In genomic region chr6:80366721-80367120, GRCh38 we compare ENCODE assay signal across 10 cellular contexts.
DNase-seq lines count a peak whose midpoint lies in the region; ATAC-seq and TF ChIP-seq lines count a peak whose summit lies in the region.
"Had no signal": no experiment of that assay in that cellular context is flagged by ENCODE, and none has a peak within 500 bp of the region (broad histone marks: within the 10 kb centered on the region; RNA-seq: fewer than 3 reads in every experiment).

No MANE protein-coding gene starts in this region.

- H3K27me3 Mint-ChIP-seq in HFFc6 (ENCODE audit: insufficient read depth), result no peaks in the 10 kb centered on the region
- H3K27me3 Mint-ChIP-seq: stimulated activated memory B cell treated with anti-CD40 and anti-IgM and Interleukin-4, amounts not matched to agents 10 μg/mL and 1 μg/mL and 100 μg/mL, for 72 hours had no signal

- peaks cover 6% of the 10 kb centered on the region; the same call in 1 of the 2 replicates for H3K4me1 Mint-ChIP-seq in HFFc6 (ENCODE audit: low read depth)
- H3K4me1 Mint-ChIP-seq: neural progenitor cell; stimulated activated memory B cell treated with anti-CD40 and anti-IgM and Interleukin-4, amounts not matched to agents 10 μg/mL and 1 μg/mL and 100 μg/mL, for 72 hours had no signal

- no peaks in the 10 kb centered on the region for H3K9me3 ChIP-seq in WERI-Rb-1 (ENCODE audit: severe bottlenecking)

- no peak for ATAC-seq in GM21423 (IDR thresholded peaks at IDR 0.05; ENCODE audit: unreplicated experiment)
- ATAC-seq: stimulated activated memory B cell treated with anti-CD40 and anti-IgM and Interleukin-4, amounts not matched to agents 10 μg/mL and 1 μg/mL and 100 μg/mL, for 72 hours had no signal

- H3K27ac ChIP-seq in WERI-Rb-1, result no peak overlapping the region
- H3K27ac ChIP-seq: neural progenitor cell had no signal

- H3K9me3 Mint-ChIP-seq in HFFc6, result no peaks in the 10 kb centered on the region

- no peak overlapping the region for H3K27ac Mint-ChIP-seq in HFFc6
- H3K27ac Mint-ChIP-seq: neural progenitor cell; stimulated activated memory B cell treated with anti-CD40 and anti-IgM and Interleukin-4, amounts not matched to agents 10 μg/mL and 1 μg/mL and 100 μg/mL, for 72 hours had no signal

- H3K36me3 ChIP-seq in WERI-Rb-1, result no peaks in the 10 kb centered on the region
- H3K36me3 ChIP-seq: neural progenitor cell had no signal

- TF ChIP-seq CTCF in retinal pigment epithelial cell (conservative IDR thresholded peaks at IDR 0.05; ENCODE audit: low read depth, low read length) (no peak), HFFc6 (IDR thresholded peaks at IDR 0.05) (no peak), WERI-Rb-1 (IDR thresholded peaks at IDR 0.05; ENCODE audit: low read depth, low read length) (no peak)

- no peaks in the 10 kb centered on the region for H3K36me3 Mint-ChIP-seq in HFFc6 (ENCODE audit: low read depth)

- no peak overlapping the region for H3K4me3 ChIP-seq in retinal pigment epithelial cell (ENCODE audit: low read length)
- H3K4me3 ChIP-seq in WERI-Rb-1 (ENCODE audit: low read depth, low read length), result no peak overlapping the region
- H3K4me3 ChIP-seq: neural progenitor cell had no signal

- DNase-seq in SHP77 (lab: John Stamatoyannopoulos, UW) (peak; percentile 35 to 36), SHP77 treated with DMSO at 0.1 percent for 48 hours (lab: John Stamatoyannopoulos, UW) (no peak), NCI-H446 (lab: John Stamatoyannopoulos, UW) (peak; percentile 66 to 88), dermis microvascular lymphatic vessel endothelial cell (ENCODE audit: low read depth in 2 of 2) (peak; percentile 1 to 73), retinal pigment epithelial cell (ENCODE audit: low read depth) (peak; percentile 65), HFFc6 (no peak), WERI-Rb-1 (no peak)

- no peak overlapping the region for H3K4me3 Mint-ChIP-seq in HFFc6
- H3K4me3 Mint-ChIP-seq: neural progenitor cell; stimulated activated memory B cell treated with anti-CD40 and anti-IgM and Interleukin-4, amounts not matched to agents 10 μg/mL and 1 μg/mL and 100 μg/mL, for 72 hours had no signal

- no peaks in the 10 kb centered on the region for H3K27me3 ChIP-seq in WERI-Rb-1 (ENCODE audit: insufficient read depth, low read depth, severe bottlenecking)
- H3K27me3 ChIP-seq: neural progenitor cell had no signal

Comparison
In these comparisons a context has a peak if more than half of its experiments do, and no peak if none do; other contexts are left out.
1. DNase-seq: peak in SHP77 (2 of 2), NCI-H446 (2 of 2), dermis microvascular lymphatic vessel endothelial cell (2 of 2) and retinal pigment epithelial cell (single experiment); none in SHP77 treated with DMSO at 0.1 percent for 48 hours (single experiment), HFFc6 (single experiment) and WERI-Rb-1 (single experiment).